ENCODE assay signal across 19 cellular contexts in the genomic region with DNA sequence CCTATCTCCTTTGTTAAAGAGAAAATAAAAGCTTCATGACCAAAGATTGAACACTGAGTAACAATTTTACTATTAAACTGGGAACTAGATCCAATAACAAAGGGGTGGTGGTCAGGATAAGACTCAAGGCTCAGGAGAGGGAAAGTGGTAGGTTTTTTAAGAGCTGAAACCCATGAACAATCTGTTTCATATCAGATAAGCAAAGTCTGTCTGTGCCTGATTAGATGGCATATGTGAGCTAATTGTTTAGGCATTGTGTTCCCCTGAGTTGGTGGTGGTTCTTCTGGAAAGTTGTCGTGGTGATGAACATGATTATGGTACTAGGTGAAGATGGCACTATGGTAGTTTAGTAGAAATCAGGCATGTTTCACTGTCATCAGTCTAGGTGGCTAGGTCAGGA. TPM values are rescaled to one million over a fixed set of nuclear protein-coding genes. Genes with fewer than 3 reads are reported as not detected.
DNase-seq lines count a peak whose midpoint lies in the region; ATAC-seq, FAIRE-seq and TF ChIP-seq lines count a peak whose summit lies in the region.
"Had no signal": no experiment of that assay in that cellular context is flagged by ENCODE, and none has a peak within 500 bp of the region (broad histone marks: within the 10 kb centered on the region; RNA-seq: fewer than 3 reads in every experiment).

No MANE protein-coding gene starts in this region.

- 4% methylated on average over 1 of the region's 1 CpG for WGBS in K562 (ENCODE audit: insufficient coverage, low coverage, missing lambda C conversion rate)
- WGBS in trophoblast cell (ENCODE audit: extremely low coverage, insufficient coverage, insufficient read length) = no CpG with 5 or more reads among the region's 1 CpG

- TF ChIP-seq CTCF in Loucy (conservative IDR thresholded peaks at IDR 0.05; ENCODE audit: low read length) (no peak), K562 (IDR thresholded peaks at IDR 0.05 in 2 of 3, conservative IDR thresholded peaks at IDR 0.05 in 1 of 3; ENCODE audit: insufficient read depth in 2 of 3, low read depth in 1 of 3, low read length in 3 of 3) (no peak)

- H3K9me3 ChIP-seq in Loucy (ENCODE audit: insufficient read depth, low read depth, low read length) = peaks cover 8% of the 10 kb centered on the region
- H3K9me3 ChIP-seq in K562 (replicated peaks; ENCODE audit: control insufficient read depth, insufficient read depth, low read depth, low read length) = no peaks in the 10 kb centered on the region
- H3K9me3 ChIP-seq in trophoblast cell (ENCODE audit: insufficient read depth, low read depth, low read length) = no peaks in the 10 kb centered on the region

- H2BK12ac ChIP-seq in trophoblast cell (ENCODE audit: low read length) = no peak overlapping the region

- no peaks in the 10 kb centered on the region for H3K9me2 ChIP-seq in Loucy (replicated peaks; ENCODE audit: low read depth, low read length)

- no peak overlapping the region for H4K12ac ChIP-seq in trophoblast cell (ENCODE audit: low read depth, low read length)

- no peak overlapping the region for H2AK5ac ChIP-seq in trophoblast cell (ENCODE audit: low read length)

- no peak for FAIRE-seq in K562 (lab: Jason Lieb, UNC)
- FAIRE-seq: colon had no signal

- H2AFZ ChIP-seq in Loucy (ENCODE audit: low read length) (no peak overlapping the region), K562 (ENCODE audit: low read depth, low read length) (no peak overlapping the region), trophoblast cell (ENCODE audit: insufficient read depth, low read length, poor library complexity) (no peak overlapping the region)

- CTCF ChIA-PET in K562 (lab: Yijun Ruan, JAX; ENCODE audit: low intra/inter-chr PET ratio) = no interaction called here

- TF ChIP-seq POLR2A in K562 (conservative IDR thresholded peaks at IDR 0.05) = no peak

- H3K36me3 ChIP-seq in Loucy (ENCODE audit: insufficient read depth, low read length) (no peaks in the 10 kb centered on the region; the same call in 1 of the 2 replicates), K562 (ENCODE audit: control insufficient read depth, insufficient read depth, low read length) (peaks cover 8% of the 10 kb centered on the region; the same call in 2 of the 3 replicates), trophoblast cell (ENCODE audit: control insufficient read depth in 1 of 2, insufficient read depth in 2 of 2, low read length in 2 of 2) (peaks cover 0 to 3% of the 10 kb centered on the region in 2 experiments)
- H3K36me3 ChIP-seq: brain microvascular endothelial cell had no signal

- peak overlapping the region; percentile 14 for H3K23ac ChIP-seq in trophoblast cell (ENCODE audit: low read length)

- no peak overlapping the region for H3K14ac ChIP-seq in trophoblast cell (ENCODE audit: low read length)

- H4K20me1 ChIP-seq in Loucy (ENCODE audit: insufficient read depth, low read length, poor library complexity, severe bottlenecking) (peaks cover 52% of the 10 kb centered on the region), K562 (replicated peaks; ENCODE audit: control insufficient read depth, insufficient read depth, low read length) (no peaks in the 10 kb centered on the region; the same call in 1 of the 2 replicates)

- no peak overlapping the region for H4K8ac ChIP-seq in trophoblast cell (ENCODE audit: low read depth, low read length)

- no TSS peak for BruUV-seq in K562 (replicated peaks; lab: Mats Ljungman, UMichigan)

- TF ChIP-seq EP300 in K562 (IDR thresholded peaks at IDR 0.05; ENCODE audit: low read length) = peak; percentile 76

- no peak overlapping the region for H3K4me3 ChIP-seq in Loucy (ENCODE audit: low read length, poor library complexity, severe bottlenecking)
- H3K4me3 ChIP-seq in K562 = no peak overlapping the region
- H3K4me3 ChIP-seq in trophoblast cell (ENCODE audit: low read depth, low read length) = no peak overlapping the region

- H3K27me3 ChIP-seq in Loucy (ENCODE audit: insufficient read depth, low read length, poor library complexity, severe bottlenecking) = no peaks in the 10 kb centered on the region
- H3K27me3 ChIP-seq in K562 (ENCODE audit: control insufficient read depth in 2 of 2, insufficient read depth in 2 of 2, low read length in 2 of 2) = no peaks in the 10 kb centered on the region
- no peaks in the 10 kb centered on the region for H3K27me3 ChIP-seq in trophoblast cell (ENCODE audit: insufficient read depth, low read length)
- H3K27me3 ChIP-seq: brain microvascular endothelial cell had no signal

- intact Hi-C loops in K562 (cut with micrococcal nuclease) = no loop called here
- intact Hi-C loops in head of caudate nucleus (cut with DNase I) = no loop called here

- no peak overlapping the region for H4K91ac ChIP-seq in trophoblast cell (ENCODE audit: low read depth, low read length)

- H3K18ac ChIP-seq in trophoblast cell (ENCODE audit: low read length) = no peak overlapping the region

- H3K79me2 ChIP-seq in Loucy (ENCODE audit: insufficient read depth, low read length) = peaks cover 94% of the 10 kb centered on the region
- H3K79me2 ChIP-seq in K562 (ENCODE audit: control insufficient read depth, insufficient read depth, low read length) = peaks cover 98% of the 10 kb centered on the region
- H3K79me2 ChIP-seq in trophoblast cell (ENCODE audit: control insufficient read depth, insufficient read depth, low read length, poor library complexity) = peaks cover 3% of the 10 kb centered on the region

- H3K79me1 ChIP-seq in trophoblast cell (ENCODE audit: low read length) = no peaks in the 10 kb centered on the region

- H3K4me1 ChIP-seq in Loucy (ENCODE audit: insufficient read depth, low read length, poor library complexity, severe bottlenecking) (peaks cover 32% of the 10 kb centered on the region), K562 (replicated peaks in 1 of 2; ENCODE audit: control insufficient read depth in 2 of 2, insufficient read depth in 2 of 2, low read length in 2 of 2) (peaks cover 8% of the 10 kb centered on the region in 2 experiments; a peak in 3 of 5 replicates), trophoblast cell (ENCODE audit: control insufficient read depth in 1 of 2, insufficient read depth in 2 of 2, low read length in 2 of 2) (peaks cover 0 to 2% of the 10 kb centered on the region in 2 experiments)

- no peak overlapping the region for H2BK5ac ChIP-seq in trophoblast cell (ENCODE audit: low read depth, low read length, poor library complexity)

- H3F3A ChIP-seq in Loucy (ENCODE audit: low read depth) = peaks cover 5% of the 10 kb centered on the region; the same call in 1 of the 2 replicates

- no peak overlapping the region for H3K27ac ChIP-seq in K562 (ENCODE audit: extremely low read depth, low read depth, low read length)
- H3K27ac ChIP-seq in trophoblast cell (ENCODE audit: low read depth, low read length) = no peak overlapping the region
- H3K27ac ChIP-seq: 22Rv1, brain microvascular endothelial cell had no signal

- no peak for TF ChIP-seq RAD21 in K562 (CRISPR knock-in tag; conservative IDR thresholded peaks at IDR 0.05 in 1 of 2, IDR thresholded peaks at IDR 0.05 in 1 of 2)

- H3K4ac ChIP-seq in trophoblast cell (ENCODE audit: low read depth, low read length) = peak overlapping the region; percentile 52

- no peaks in the 10 kb centered on the region for H3K9me1 ChIP-seq in K562 (ENCODE audit: control insufficient read depth, insufficient read depth, low read length)

- peak; percentile 7 for DNase-seq in DMS 273 (lab: John Stamatoyannopoulos, UW; ENCODE audit: unreplicated experiment)
- DNase-seq in DMS 273 treated with DMSO at 0.1 percent for 48 hours (lab: John Stamatoyannopoulos, UW) = no peak
- DNase-seq in K562 (ENCODE audit: extremely low read depth in 1 of 4, low spot score in 3 of 4) = peak; percentile 26 to 54 (median 48)
- no peak for DNase-seq in trophoblast cell
- DNase-seq in NCI-H1105 (lab: John Stamatoyannopoulos, UW) = no peak
- no peak for DNase-seq in head of caudate nucleus
- no peak for DNase-seq in stimulated activated CD4-positive, alpha-beta T cell treated with anti-CD3 and anti-CD28 coated beads, Interleukin-12 subunit alpha, Interleukin-12 subunit beta, amount 100 ng/mL, for 4 hours
- DNase-seq: brain microvascular endothelial cell; DMS79 treated with DMSO at 0.1 percent for 48 hours; effector memory CD8-positive, alpha-beta T cell; NCI-H1417; nucleus accumbens; stimulated activated CD4-positive, alpha-beta T cell treated with anti-CD3 and anti-CD28 coated beads, Interleukin-1b, Interleukin-23, amount 100 ng/mL, for 48 hours; T-helper 9 cell had no signal

- H3K4me2 ChIP-seq in Loucy (ENCODE audit: low read depth, low read length, poor library complexity, severe bottlenecking) (peak overlapping the region; percentile 10), K562 (ENCODE audit: insufficient read depth, low read length) (no peak overlapping the region), trophoblast cell (ENCODE audit: low read length) (no peak overlapping the region)

- no peak overlapping the region for H3K9ac ChIP-seq in Loucy (ENCODE audit: low read depth, low read length, poor library complexity, severe bottlenecking)
- no peak overlapping the region for H3K9ac ChIP-seq in K562 (ENCODE audit: insufficient read depth in 1 of 2, low read depth in 2 of 2, low read length in 2 of 2)
- H3K9ac ChIP-seq in trophoblast cell (ENCODE audit: low read length) = no peak overlapping the region

- in situ Hi-C loops in K562 (cut with MboI) = no loop called here

- peak; percentile 45 for ATAC-seq in K562
- ATAC-seq: effector memory CD8-positive, alpha-beta T cell; SK-N-SH treated with all-trans-retinoic acid at 6 μM for 48 hours; stimulated activated memory B cell treated with anti-CD40 and anti-IgM and Interleukin-4, amounts not matched to agents 10 μg/mL and 1 μg/mL and 100 μg/mL, for 72 hours had no signal

- POLR2A ChIA-PET in K562 (lab: Yijun Ruan, JAX) = interaction anchor here (1.1 to 1.3 kb wide), 3 partner anchors 10 to 25 kb away, joined by 3 to 7 read pairs (median 4); a partner anchor contains a TSS

- no peak overlapping the region for H2BK120ac ChIP-seq in trophoblast cell (ENCODE audit: insufficient read depth, low read length, poor library complexity)

RNA-seq across cellular contexts. Expression of a gene that starts 24.4 kb away (rescaled TPM):
- total RNA-seq in K562 (2011; cell fraction: chromatin; rRNA removed; ENCODE audit: low replicate concordance) = 44.2 and 108 TPM in 2 replicates
- total RNA-seq in K562 (2011; cell fraction: nucleolus; rRNA removed) = 19.7 and 22.7 TPM in 2 replicates
- total RNA-seq in K562 (2011; cell fraction: nucleoplasm; rRNA removed) = 41.9 and 49.6 TPM in 2 replicates
- total RNA-seq in K562 (2014; rRNA removed) = 51.7 and 53.2 TPM in 2 replicates
- total RNA-seq in K562 (2014; rRNA removed; fragmentation: Illumina TruSeq; extraction: Trizol) = 61.1 and 76.1 TPM in 2 replicates
- total RNA-seq in K562 (2015; rRNA removed; fragmentation: Illumina TruSeq; extraction: Trizol) = 61.8 and 63.6 TPM in 2 replicates
- total RNA-seq in K562 (2021) = 34.1 and 36.1 TPM in 2 replicates
- 27.1 and 31.4 TPM in 2 replicates for polyA plus RNA-seq in K562 (2011; rRNA removed)
- polyA plus RNA-seq in K562 (2011; cell fraction: cytosol; rRNA removed) = 6.1 and 10.7 TPM in 2 replicates
- polyA plus RNA-seq in K562 (2011; cell fraction: nucleus; rRNA removed) = 23.1 and 30.6 TPM in 2 replicates
- polyA plus RNA-seq in K562 (2012) = 23.8 and 30.3 TPM in 2 replicates
- polyA plus RNA-seq in K562 (2014; fragmentation: Illumina TruSeq; extraction: Trizol) = 32.2 and 34.7 TPM in 2 replicates
- 10 to 100 TPM; 13.1 to 16.4 TPM for polyA plus RNA-seq in K562 (2014; fragmentation: Nextera tagmentation; extraction: Ambion mirVana)
- polyA plus RNA-seq in K562 (2014; rRNA removed) = 26.0 and 32.7 TPM in 2 replicates
- 84.5 and 90.5 TPM in 2 replicates for polyA minus RNA-seq in K562 (2011; rRNA and poly(A)+ RNA removed)
- polyA minus RNA-seq in K562 (2011; cell fraction: cytosol; rRNA and poly(A)+ RNA removed) = 21.7 and 22.3 TPM in 2 replicates
- 59.5 and 83.2 TPM in 2 replicates for polyA minus RNA-seq in K562 (2011; cell fraction: nucleus; rRNA and poly(A)+ RNA removed)
- 30.9 and 31.7 TPM in 2 replicates for polyA plus RNA-seq in trophoblast cell (2013)

Comparison
In these comparisons a context has a peak if more than half of its experiments do, and no peak if none do; other contexts are left out.
1. DNase-seq: peak in DMS 273 (single experiment) and K562 (4 of 4); none in DMS 273 treated with DMSO at 0.1 percent for 48 hours (single experiment), trophoblast cell (0 of 2), NCI-H1105 (single experiment), head of caudate nucleus (0 of 42) and stimulated activated CD4-positive, alpha-beta T cell treated with anti-CD3 and anti-CD28 coated beads, Interleukin-12 subunit alpha, Interleukin-12 subunit beta, amount 100 ng/mL, for 4 hours (single experiment).